In the genomic region with DNA sequence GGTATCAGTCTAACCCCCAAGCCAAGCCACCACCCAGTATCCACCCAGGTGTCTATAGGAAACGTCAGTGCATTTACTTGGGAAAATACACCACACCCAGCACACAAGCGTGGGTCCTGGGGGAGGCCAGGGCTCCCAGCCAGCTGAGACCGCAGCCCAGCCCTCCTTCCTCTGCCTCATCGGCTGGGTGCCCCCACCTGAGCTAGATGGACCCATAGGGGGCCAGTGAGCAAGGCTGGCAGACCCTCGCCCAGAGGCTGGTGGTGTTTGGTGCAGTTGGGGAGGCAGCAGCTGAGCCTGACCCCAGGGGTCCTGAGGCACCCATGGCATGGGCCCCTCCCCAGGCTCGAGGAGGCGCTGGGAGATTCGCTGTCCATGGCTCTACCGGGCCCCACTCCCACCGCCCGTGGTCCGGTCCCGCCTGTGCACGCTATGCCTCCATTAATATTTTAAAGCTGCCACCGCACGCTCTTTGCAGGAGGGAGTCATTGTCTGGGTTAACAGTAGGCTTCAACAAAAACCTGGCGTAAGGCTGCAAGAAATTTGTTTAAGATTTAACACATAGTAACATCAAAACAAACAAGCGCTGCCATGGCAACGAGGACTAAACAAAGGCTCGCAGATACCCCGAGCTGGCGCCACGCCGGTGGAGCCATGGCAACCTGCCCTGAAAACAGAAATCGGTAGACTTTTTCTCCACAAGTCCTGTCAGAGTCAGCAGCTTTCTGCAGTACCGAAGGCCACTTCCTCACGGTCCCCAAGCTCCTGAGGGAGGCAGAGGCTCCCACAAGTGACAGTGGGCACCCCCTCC, we compare ENCODE assay signal across 8 cellular contexts. TPM values are rescaled to one million over a fixed set of nuclear protein-coding genes. Genes with fewer than 3 reads are reported as not detected.
DNase-seq lines count a peak whose midpoint lies in the region; ATAC-seq lines count a peak whose summit lies in the region.

No MANE protein-coding gene starts in this region.

- intact Hi-C loops in left ventricle myocardium superior (cut with micrococcal nuclease), result no loop called here

- ATAC-seq in left ventricle myocardium superior, result peak; percentile 25
- ATAC-seq in GM21447 (IDR thresholded peaks at IDR 0.05; ENCODE audit: unreplicated experiment), result no peak

- peak; percentile 67 for DNase-seq in D341Med (ENCODE audit: low spot score)
- DNase-seq in NAMALWA (ENCODE audit: low spot score), result peak; percentile 92
- peak; percentile 85 to 92 for DNase-seq in SW 1271 (lab: John Stamatoyannopoulos, UW)
- DNase-seq in astrocyte of the hippocampus (ENCODE audit: low read depth, low spot score), result peak; percentile 95
- DNase-seq in left ventricle myocardium superior, result peak; percentile 88
- DNase-seq in renal cortical epithelial cell (ENCODE audit: low read depth), result peak; percentile 93
- no peak for DNase-seq in mesenteric fat pad (ENCODE audit: low spot score)

RNA-seq across cellular contexts. Expression of a gene that starts 20.6 kb away (rescaled TPM):
- total RNA-seq in left ventricle myocardium superior (34.8 TPM), renal cortical epithelial cell (0.17 and 0.25 TPM in 2 replicates), mesenteric fat pad (5.4 TPM)
